ENCODE assay signal across 8 cellular contexts in the genomic region with DNA sequence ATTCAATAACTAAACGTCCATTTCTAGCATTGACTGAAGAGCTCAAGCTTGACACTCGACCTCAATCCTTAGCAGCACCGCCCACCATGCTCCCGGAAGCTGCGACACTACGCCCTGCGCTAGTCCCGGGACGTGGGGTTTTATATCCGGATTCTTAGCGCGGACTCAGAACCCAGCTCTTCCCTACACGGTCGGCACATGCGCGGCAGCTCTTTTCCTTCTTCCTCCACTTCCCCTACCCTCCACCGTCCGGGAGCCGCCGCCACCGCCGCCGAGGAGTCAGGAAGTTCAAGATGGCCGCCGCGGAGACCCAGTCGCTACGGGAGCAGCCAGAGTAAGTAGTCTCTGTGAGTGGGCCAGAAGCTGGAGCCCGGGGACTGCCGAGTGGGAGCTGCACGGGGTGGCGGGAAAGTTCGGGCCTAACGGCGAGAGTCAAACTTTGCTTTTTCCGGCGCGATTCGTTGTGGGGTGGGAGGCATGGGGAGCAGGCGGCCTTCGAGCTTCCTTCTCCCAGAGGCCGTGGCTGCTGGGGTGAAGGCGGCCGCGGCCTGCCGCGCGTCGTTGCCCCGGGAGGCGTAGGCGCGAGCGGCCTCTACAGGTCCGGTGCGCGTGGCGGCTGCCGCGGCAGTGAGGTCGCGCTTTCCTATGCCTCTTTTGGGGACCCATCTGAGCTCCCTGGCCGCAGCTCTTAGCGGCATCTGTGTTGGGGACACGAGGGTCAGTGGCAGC. TPM values are rescaled to one million over a fixed set of nuclear protein-coding genes. Genes with fewer than 3 reads are reported as not detected.
A peak's percentile ranks its signal among the peaks of the same experiment; 100 is the strongest.
DNase-seq lines count a peak whose midpoint lies in the region; TF ChIP-seq lines count a peak whose summit lies in the region.

No MANE protein-coding gene starts in this region.

- H3K27ac ChIP-seq in neutrophil (peak overlapping the region; percentile 94), substantia nigra (ENCODE audit: low read depth, low read length, poor library complexity, severe bottlenecking) (peak overlapping the region; percentile 91)

- H3K36me3 ChIP-seq in neutrophil: no peaks in the 10 kb centered on the region

- TF ChIP-seq CTCF in HFF-Myc (IDR thresholded peaks at IDR 0.05; ENCODE audit: low read depth, low read length, missing control alignments) (no peak), neutrophil (IDR thresholded peaks at IDR 0.05) (no peak)

- DNase-seq in GM04504 (ENCODE audit: low read depth): peak; percentile 94
- DNase-seq in HFF-Myc (ENCODE audit: extremely low read depth, low read depth): peak; percentile 90
- DNase-seq in MV-4-11 (lab: John Stamatoyannopoulos, UW): peak; percentile 97
- DNase-seq in SK-N-DZ (ENCODE audit: low spot score): peak; percentile 97
- peak; percentile 86 for DNase-seq in activated naive CD4-positive, alpha-beta T cell treated with anti-CD3 and anti-CD28 coated beads, Interleukin-2, amount 50 U/mL, for 16 hours
- DNase-seq in germinal center (ENCODE audit: low spot score): peak; percentile 73
- DNase-seq in substantia nigra (lab: John Stamatoyannopoulos, UW): peak; percentile 75 to 96 (median 93)

- H3K9me3 ChIP-seq in neutrophil: no peaks in the 10 kb centered on the region

- H3K4me1 ChIP-seq in neutrophil (ENCODE audit: control insufficient read depth in 1 of 2, insufficient read depth in 1 of 2, low read depth in 1 of 2, low read length in 1 of 2): peaks cover 55 to 61% of the 10 kb centered on the region in 2 experiments

- no peaks in the 10 kb centered on the region for H3K27me3 ChIP-seq in neutrophil

- peak overlapping the region; percentile 72 for H3K4me3 ChIP-seq in HFF-Myc (replicated peaks; ENCODE audit: low read depth, low read length)
- peak overlapping the region; percentile 79 to 91 for H3K4me3 ChIP-seq in neutrophil (ENCODE audit: low read depth in 1 of 2, low read length in 1 of 2)

RNA-seq across cellular contexts. Expression of gene FAM217A, which starts 57.6 kb away (rescaled TPM):
- not detected in 2 replicates for polyA plus RNA-seq in SK-N-DZ (2014; cell fraction: cytosol; rRNA removed)
- not detected in 2 replicates for polyA plus RNA-seq in SK-N-DZ (2014; cell fraction: nucleus; rRNA removed)

Comparison
In these comparisons a context has a peak if more than half of its experiments do, and no peak if none do; other contexts are left out.
1. Peak in every context shown above with its lines: DNase-seq, H3K4me3 ChIP-seq and H3K27ac ChIP-seq.